Comparison of ENCODE assay signal across 8 cellular contexts in the genomic region with DNA sequence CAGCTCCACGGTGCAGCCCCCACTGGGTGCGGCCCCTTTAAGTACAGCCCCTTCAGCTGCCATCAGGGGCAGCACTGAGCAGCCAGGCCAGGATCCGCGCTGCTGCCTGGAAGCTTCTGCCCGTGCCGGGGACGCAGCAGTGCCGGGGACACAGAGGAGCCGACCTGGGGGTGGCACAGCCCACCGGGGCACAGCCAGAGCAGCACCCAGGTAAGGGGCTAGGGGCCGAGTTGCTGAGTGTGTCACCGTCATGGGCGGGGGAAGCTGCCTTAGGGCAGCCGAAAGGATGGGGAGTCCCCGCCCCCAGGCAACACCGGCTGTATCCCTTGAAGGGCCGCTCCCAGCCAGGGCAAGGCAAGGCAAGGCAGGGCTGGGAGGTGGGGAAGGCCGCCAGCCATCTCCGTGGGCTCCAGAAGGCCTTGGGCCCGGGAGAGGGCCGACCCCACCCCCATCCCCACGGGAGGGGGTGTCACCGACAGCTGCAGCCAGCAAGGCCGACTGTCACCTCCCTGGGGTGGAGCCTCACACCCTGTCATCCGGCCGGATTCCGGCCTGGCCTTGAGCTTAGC. TPM values are rescaled to one million over a fixed set of nuclear protein-coding genes. Genes with fewer than 3 reads are reported as not detected.
DNase-seq lines count a peak whose midpoint lies in the region; ATAC-seq and TF ChIP-seq lines count a peak whose summit lies in the region.
"Not testable (repeated sequence)": the region's sequence is repeated elsewhere in the genome, so short reads cannot be mapped to it uniquely, and the experiment has no call there.

Gene AJM1, plus strand, starts transcription at position 99 of the 569 bp plus-strand sequence. CDS start 1,937 bp downstream, outside the sequence.

- H3K4me3 ChIP-seq in IMR-90 (ENCODE audit: insufficient read depth, low read depth, low read length) = peak within 1 kb of the TSS; percentile 45

- peak within 1 kb of the TSS; percentile 50; the same call in 1 of the 2 replicates for H2AK5ac ChIP-seq in IMR-90 (ENCODE audit: low read depth, low read length)

- H3K27me3 Mint-ChIP-seq in endothelial cell (ENCODE audit: unreplicated experiment) = not testable (repeated sequence)

- ATAC-seq in GM21526 (IDR thresholded peaks at IDR 0.05; ENCODE audit: low FRiP score, unreplicated experiment) = peak; percentile 54
- ATAC-seq in IMR-90 (ENCODE audit: low read depth) = peak; percentile 78

- H4K8ac ChIP-seq in IMR-90 (ENCODE audit: low read depth in 2 of 2, low read length in 2 of 2) = peak within 1 kb of the TSS in 1 of 2 experiments; percentile 17; a peak in 2 of 4 replicates

- TF ChIP-seq POLR2A in IMR-90 (IDR thresholded peaks at IDR 0.05; ENCODE audit: low read depth, low read length) = not testable (repeated sequence)

- H3K4me2 ChIP-seq in IMR-90 (ENCODE audit: low read depth, low read length) = peak within 1 kb of the TSS; percentile 83

- not testable (repeated sequence) for H3K23ac ChIP-seq in IMR-90 (ENCODE audit: low read depth, low read length)

- not testable (repeated sequence) for H3K27ac Mint-ChIP-seq in endothelial cell (ENCODE audit: unreplicated experiment)

- not testable (repeated sequence) for H3K9me3 Mint-ChIP-seq in endothelial cell (ENCODE audit: unreplicated experiment)

- POLR2A ChIA-PET in IMR-90 (lab: Charles Lee; ENCODE audit: unreplicated experiment) = interaction anchor here (0.6 kb wide), 1 partner anchor 433 kb away, joined by 4 read pairs; no protein-coding TSS in a partner anchor

- H2AFZ ChIP-seq in IMR-90 (replicated peaks; ENCODE audit: low read length, poor library complexity) = peak within 1 kb of the TSS; percentile 93

- not testable (repeated sequence) for BruUV-seq in IMR-90 (replicated peaks; lab: Mats Ljungman, UMichigan)

- DNase-seq in COR-L47 (lab: John Stamatoyannopoulos, UW) = peak; percentile 66
- peak; percentile 65 for DNase-seq in IMR-90
- DNase-seq in OCI-M1 (lab: John Stamatoyannopoulos, UW) = peak; percentile 88
- DNase-seq in activated T-cell treated with anti-CD3 and anti-CD28 coated beads for 1 hour (ENCODE audit: low read depth) = peak; percentile 68
- peak; percentile 88 for DNase-seq in endothelial cell (ENCODE audit: low spot score)
- peak; percentile 60 for DNase-seq in midbrain (lab: John Stamatoyannopoulos, UW)
- peak; percentile 63 for DNase-seq in stimulated activated CD8-positive, alpha-beta memory T cell treated with anti-CD3 and anti-CD28 coated beads, Interleukin-12 subunit alpha, Interleukin-12 subunit beta, amount 100 ng/mL, for 4 hours (ENCODE audit: low read depth)

- not testable (repeated sequence) for H3K9me3 ChIP-seq in IMR-90 (ENCODE audit: control insufficient read depth, insufficient read depth, low read length)

- H2BK5ac ChIP-seq in IMR-90 (ENCODE audit: low read depth, low read length, poor library complexity, severe bottlenecking) = not testable (repeated sequence)

- CTCF ChIA-PET in IMR-90 (lab: Yijun Ruan, JAX) = interaction anchor here (0.7 to 1.3 kb wide), 3 partner anchors 15 to 187 kb away, joined by 3 to 4 read pairs (median 3); no protein-coding TSS in a partner anchor

- peaks cover 22% of the 10 kb centered on the region for H3K27me3 ChIP-seq in IMR-90 (ENCODE audit: control insufficient read depth, insufficient read depth, low read length)

- WGBS in IMR-90 (ENCODE audit: extremely low coverage in 2 of 2, insufficient read length in 1 of 2), 2 experiments = 0% methylated on average over 7 of the region's 27 CpGs; no CpG with 5 or more reads in 1 of the 2 experiments

- H4K20me1 ChIP-seq in IMR-90 (ENCODE audit: insufficient read depth, low read length) = peaks cover 25% of the 10 kb centered on the region

- H2BK20ac ChIP-seq in IMR-90 (ENCODE audit: low read depth, low read length) = not testable (repeated sequence)

- H3K18ac ChIP-seq in IMR-90 (ENCODE audit: low read depth, low read length) = not testable (repeated sequence)

- peak within 1 kb of the TSS; percentile 70 for H2AK9ac ChIP-seq in IMR-90 (replicated peaks; ENCODE audit: low read depth, low read length, poor library complexity)

- not testable (repeated sequence) for H3K4me1 Mint-ChIP-seq in endothelial cell (ENCODE audit: unreplicated experiment)

- 0 out of 2 replicates have a peak within 1 kb of the TSS, but pooled peaks have one; percentile 25 for H3K9ac ChIP-seq in IMR-90 (ENCODE audit: low read depth, low read length)

- H3K4me1 ChIP-seq in IMR-90 (ENCODE audit: control insufficient read depth, insufficient read depth, low read length) = peaks cover 11% of the 10 kb centered on the region

- H2BK15ac ChIP-seq in IMR-90 (ENCODE audit: low read depth, low read length) = not testable (repeated sequence)

- not testable (repeated sequence) for H3K36me3 Mint-ChIP-seq in endothelial cell (ENCODE audit: low read depth, unreplicated experiment)

- H3K36me3 ChIP-seq in IMR-90 (ENCODE audit: control insufficient read depth, insufficient read depth, low read length) = peaks cover 11% of the 10 kb centered on the region

- not testable (repeated sequence) for H3K9me1 ChIP-seq in IMR-90 (ENCODE audit: insufficient read depth, low read length)

- not testable (repeated sequence) for H3K56ac ChIP-seq in IMR-90 (ENCODE audit: extremely low read depth, insufficient read depth, low read length)

- H2BK120ac ChIP-seq in IMR-90 (ENCODE audit: low read depth, low read length) = 0 out of 2 replicates have a peak within 1 kb of the TSS, but pooled peaks have one; percentile 1

- H4K5ac ChIP-seq in IMR-90 (ENCODE audit: low read depth, low read length) = not testable (repeated sequence)

- in situ Hi-C loops in IMR-90 (cut with MboI; ENCODE audit: low sequenced_read_pairs) = not testable (repeated sequence)

- peak within 1 kb of the TSS; percentile 32 for H3K14ac ChIP-seq in IMR-90 (replicated peaks; ENCODE audit: low read depth, low read length)

- intact Hi-C loops in IMR-90 (cut with micrococcal nuclease) = not testable (repeated sequence)

- H3K4ac ChIP-seq in IMR-90 (ENCODE audit: low read depth, low read length) = peak within 1 kb of the TSS; percentile 15; the same call in 1 of the 2 replicates

- H3K27ac ChIP-seq in IMR-90 (ENCODE audit: insufficient read depth, low read length) = not testable (repeated sequence)

- TF ChIP-seq RAD21 in IMR-90 (IDR thresholded peaks at IDR 0.05; ENCODE audit: low read length) = peak; percentile 47

- dilution Hi-C loops in IMR-90 (cut with HindIII; ENCODE audit: low sequenced_read_pairs, unreplicated experiment) = not testable (repeated sequence)

- H4K91ac ChIP-seq in IMR-90 (ENCODE audit: insufficient read depth, low read depth, low read length) = not testable (repeated sequence)

- peak; percentile 82 for TF ChIP-seq CTCF in IMR-90 (conservative IDR thresholded peaks at IDR 0.05; ENCODE audit: low read depth, low read length)
- peak; percentile 88 for TF ChIP-seq CTCF in endothelial cell (IDR thresholded peaks at IDR 0.05; ENCODE audit: unreplicated experiment)

- H3K4me3 Mint-ChIP-seq in endothelial cell (ENCODE audit: unreplicated experiment) = not testable (repeated sequence)

- H3K79me1 ChIP-seq in IMR-90 (ENCODE audit: low read depth in 1 of 2, low read length in 2 of 2) = not testable (repeated sequence)

TF ChIP-seq in IMR-90, 13 proteins besides CTCF, POLR2A, EP300 and RAD21:
- TF ChIP-seq MAZ (IDR thresholded peaks at IDR 0.05; ENCODE audit: borderline replicate concordance, low read depth, low read length) (peak; percentile 88), BHLHE40 (IDR thresholded peaks at IDR 0.05; ENCODE audit: low read depth, low read length) (peak; percentile 70; the same call in 1 of the 2 replicates), SMC3 (IDR thresholded peaks at IDR 0.05; ENCODE audit: low read depth, low read length) (peak; percentile 30; the same call in 1 of the 2 replicates)
TF ChIP-seq in IMR-90: peak in this region for 3; not testable (repeated sequence) for 10.

RNA-seq across cellular contexts. Expression of gene AJM1, which starts in this region (rescaled TPM):
- total RNA-seq in IMR-90 (2012; rRNA removed) (0.18 and 0.28 TPM in 2 replicates), endothelial cell (ENCODE audit: unreplicated experiment) (0.80 TPM)
- polyA plus RNA-seq in IMR-90 (2012; rRNA removed) = 1.5 and 1.9 TPM in 2 replicates
- polyA plus RNA-seq in IMR-90 (2012; cell fraction: cytosol; rRNA removed) = 0.62 and 0.77 TPM in 2 replicates
- 9.3 and 21.4 TPM in 2 replicates for polyA plus RNA-seq in IMR-90 (2012; cell fraction: nucleus; rRNA removed; ENCODE audit: low replicate concordance)

Comparison
In these comparisons a context has a peak if more than half of its experiments do, and no peak if none do; other contexts are left out.
1. Peak in DNase-seq in endothelial cell; RNA of the gene not detected or under 1 TPM.